ENCODE assay signal across 19 cellular contexts in the genomic region with DNA sequence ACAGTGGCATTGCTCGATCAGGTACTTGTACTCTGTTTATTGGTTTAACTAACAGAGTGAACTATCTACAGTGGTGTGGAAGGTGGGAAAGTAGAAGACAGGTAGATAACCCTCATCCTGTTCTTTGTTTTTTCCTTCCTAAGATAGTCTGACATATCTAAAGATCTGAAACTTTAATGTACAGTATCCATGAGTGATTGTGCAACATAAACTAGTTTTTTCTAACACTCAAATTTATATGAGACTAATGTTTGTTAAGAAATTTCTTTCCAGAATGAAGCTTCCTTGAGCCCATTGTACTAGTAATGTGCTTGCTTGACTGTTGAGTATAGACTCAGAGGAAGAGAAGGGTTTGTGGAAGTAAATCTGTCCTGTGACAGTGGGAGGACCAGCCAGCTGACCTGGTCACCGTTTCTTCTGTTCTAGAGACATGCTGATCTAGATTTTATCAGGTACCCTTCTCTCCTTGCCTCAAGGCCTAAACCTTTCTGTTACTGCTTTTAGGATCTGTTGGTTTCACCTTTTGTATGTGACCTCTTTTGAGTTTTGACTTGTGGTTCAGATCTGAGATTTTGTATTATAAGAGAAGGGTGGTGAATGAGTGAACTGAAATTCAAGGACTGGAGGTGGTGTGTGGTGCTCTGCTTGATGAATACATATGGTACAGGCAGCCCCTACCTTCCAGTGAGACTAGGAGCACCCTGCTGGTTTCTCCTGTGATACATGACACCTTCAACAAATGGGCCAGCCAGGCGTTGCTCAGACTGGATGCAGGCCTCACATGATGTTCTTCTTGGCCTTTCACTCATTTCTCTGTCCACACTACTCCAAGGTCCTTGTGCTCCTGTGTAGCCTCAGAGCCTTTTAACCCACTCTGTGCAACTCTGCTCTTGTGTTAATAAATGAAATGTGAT.
A peak's percentile ranks its signal among the peaks of the same experiment; 100 is the strongest.
DNase-seq lines count a peak whose midpoint lies in the region; ATAC-seq and TF ChIP-seq lines count a peak whose summit lies in the region.
"Had no signal": no experiment of that assay in that cellular context is flagged by ENCODE, and none has a peak within 500 bp of the region (broad histone marks: within the 10 kb centered on the region; RNA-seq: fewer than 3 reads in every experiment).

No MANE protein-coding gene starts in this region.

- intact Hi-C loops in right lobe of liver (cut with DNase I) = no loop called here
- intact Hi-C loops in dorsolateral prefrontal cortex (cut with DNase I) = no loop called here

- TF ChIP-seq POLR2A in right lobe of liver (IDR thresholded peaks at IDR 0.05) = no peak

- no peak overlapping the region for H3K4me3 ChIP-seq in GM23338
- H3K4me3 ChIP-seq in right lobe of liver = no peak overlapping the region
- no peak overlapping the region for H3K4me3 ChIP-seq in dorsolateral prefrontal cortex
- no peak overlapping the region for H3K4me3 ChIP-seq in osteoblast (ENCODE audit: insufficient read depth, low read length)
- H3K4me3 ChIP-seq: coronary artery, HAP-1, left lung had no signal

- H3K27ac ChIP-seq in GM23338 (ENCODE audit: low read depth) (no peak overlapping the region), right lobe of liver (no peak overlapping the region), dorsolateral prefrontal cortex (peak overlapping the region in 19 of 59 donors; percentile 5 to 83 (median 60)), osteoblast (ENCODE audit: low read depth, low read length) (no peak overlapping the region)
- H3K27ac ChIP-seq: coronary artery, left lung had no signal

- H3K79me2 ChIP-seq in GM23338 (replicated peaks; ENCODE audit: insufficient read depth) (no peaks in the 10 kb centered on the region), osteoblast (ENCODE audit: insufficient read depth, low read length) (peaks cover 3% of the 10 kb centered on the region)

- peaks cover 28% of the 10 kb centered on the region for H3K36me3 Mint-ChIP-seq in GM23338 (ENCODE audit: low read depth)
- peaks cover 82% of the 10 kb centered on the region for H3K36me3 Mint-ChIP-seq in activated T-helper 17 cell treated with anti-CD3 and anti-CD28 coated beads, Interleukin-2, amount 50 U/mL, for 72 hours (ENCODE audit: low read depth)

- H3K36me3 ChIP-seq in GM23338 (ENCODE audit: insufficient read depth) (no peaks in the 10 kb centered on the region), right lobe of liver (peaks cover 0 to 17% (median 7%) of the 10 kb centered on the region in 4 donors), osteoblast (ENCODE audit: insufficient read depth, low read length) (peaks cover 30% of the 10 kb centered on the region)
- H3K36me3 ChIP-seq: HAP-1 had no signal

- H3K27me3 Mint-ChIP-seq in GM23338 (ENCODE audit: insufficient read depth, low read depth, poor library complexity) = peaks cover 6% of the 10 kb centered on the region
- H3K27me3 Mint-ChIP-seq in activated T-helper 17 cell treated with anti-CD3 and anti-CD28 coated beads, Interleukin-2, amount 50 U/mL, for 72 hours = no peaks in the 10 kb centered on the region
- H3K27me3 Mint-ChIP-seq: activated CD4-positive, alpha-beta T cell treated with anti-CD3 and anti-CD28 coated beads, Interleukin-2, amount 10 ng/mL, durations not matched to agents 24 days and 14 days; stimulated activated naive CD8-positive, alpha-beta T cell treated with anti-CD3 and anti-CD28 coated beads, Interleukin-15, Interleukin-2, amounts not matched to agents 100 ng/mL and 50 ng/mL, for 24 hours had no signal

- H3K9me2 ChIP-seq in GM23338 (ENCODE audit: insufficient read depth) = no peaks in the 10 kb centered on the region; the same call in 1 of the 2 replicates

- H2AFZ ChIP-seq in GM23338 (no peak overlapping the region), osteoblast (ENCODE audit: low read length) (no peak overlapping the region)

- no peaks in the 10 kb centered on the region for H3F3A ChIP-seq in GM23338 (replicated peaks; ENCODE audit: low read depth)

- no peak overlapping the region for H3K4me3 Mint-ChIP-seq in GM23338
- H3K4me3 Mint-ChIP-seq in activated T-helper 17 cell treated with anti-CD3 and anti-CD28 coated beads, Interleukin-2, amount 50 U/mL, for 72 hours = no peak overlapping the region
- H3K4me3 Mint-ChIP-seq: activated CD4-positive, alpha-beta T cell treated with anti-CD3 and anti-CD28 coated beads, Interleukin-2, amount 10 ng/mL, durations not matched to agents 24 days and 14 days; CD8-positive, alpha-beta memory T cell; stimulated activated naive CD8-positive, alpha-beta T cell treated with anti-CD3 and anti-CD28 coated beads, Interleukin-15, Interleukin-2, amounts not matched to agents 100 ng/mL and 50 ng/mL, for 24 hours had no signal

- H3K9me3 ChIP-seq in right lobe of liver = no peaks in the 10 kb centered on the region
- H3K9me3 ChIP-seq in osteoblast (ENCODE audit: low read depth, low read length) = no peaks in the 10 kb centered on the region
- H3K9me3 ChIP-seq: HAP-1, left lung had no signal

- DNase-seq in ELF-1 (ENCODE audit: low read depth, low spot score) = peak; percentile 41
- DNase-seq in GM23338 (ENCODE audit: low spot score) = no peak
- DNase-seq in right lobe of liver = no peak
- no peak for DNase-seq in NCI-H1694 treated with DMSO at 0.1 percent for 48 hours (lab: John Stamatoyannopoulos, UW)
- no peak for DNase-seq in dorsolateral prefrontal cortex
- no peak for DNase-seq in osteoblast (ENCODE audit: insufficient read length, low spot score, missing footprints)
- DNase-seq: activated CD4-positive, alpha-beta T cell treated with anti-CD3 and anti-CD28 coated beads, Interleukin-2, amount 10 ng/mL, durations not matched to agents 24 days and 14 days; CD8-positive, alpha-beta memory T cell; left lung; NCI-H1092 treated with DMSO at 0.1 percent for 48 hours; NCI-H226; NK-92 treated with Interleukin-12 subunit alpha and Interleukin-12 subunit beta, amount 100 ng/mL, for 24 hours; RPMI8226; stimulated activated CD4-positive, alpha-beta T cell treated with anti-CD3 and anti-CD28 coated beads, Interleukin-1b, Interleukin-23, amount 100 ng/mL, for 48 hours had no signal

- H3K4me1 ChIP-seq in GM23338 (ENCODE audit: insufficient read depth) (no peaks in the 10 kb centered on the region), right lobe of liver (no peaks in the 10 kb centered on the region), osteoblast (ENCODE audit: insufficient read depth, low read length) (no peaks in the 10 kb centered on the region)
- H3K4me1 ChIP-seq: HAP-1, left lung had no signal

- H4K20me1 ChIP-seq in GM23338 (replicated peaks; ENCODE audit: insufficient read depth) = no peaks in the 10 kb centered on the region
- H4K20me1 ChIP-seq in osteoblast (ENCODE audit: insufficient read depth, low read length) = no peaks in the 10 kb centered on the region

- H3K4me1 Mint-ChIP-seq in GM23338 = peaks cover 20% of the 10 kb centered on the region
- peaks cover 2% of the 10 kb centered on the region for H3K4me1 Mint-ChIP-seq in activated T-helper 17 cell treated with anti-CD3 and anti-CD28 coated beads, Interleukin-2, amount 50 U/mL, for 72 hours
- H3K4me1 Mint-ChIP-seq: CD8-positive, alpha-beta memory T cell had no signal

- WGBS in right lobe of liver (ENCODE audit: insufficient coverage, low coverage, low lambda C conversion rate, missing lambda C conversion rate) = 72% methylated on average over 2 of the region's 3 CpGs

- H3K9me3 Mint-ChIP-seq in GM23338 = no peaks in the 10 kb centered on the region
- no peaks in the 10 kb centered on the region for H3K9me3 Mint-ChIP-seq in activated T-helper 17 cell treated with anti-CD3 and anti-CD28 coated beads, Interleukin-2, amount 50 U/mL, for 72 hours
- H3K9me3 Mint-ChIP-seq: activated CD4-positive, alpha-beta T cell treated with anti-CD3 and anti-CD28 coated beads, Interleukin-2, amount 10 ng/mL, durations not matched to agents 24 days and 14 days; activated naive CD4-positive, alpha-beta T cell treated with anti-CD3 and anti-CD28 coated beads, Interleukin-2, amount 50 U/mL, for 72 hours; CD8-positive, alpha-beta memory T cell; stimulated activated naive CD8-positive, alpha-beta T cell treated with anti-CD3 and anti-CD28 coated beads, Interleukin-15, Interleukin-2, amounts not matched to agents 100 ng/mL and 50 ng/mL, for 24 hours had no signal

- H3K27me3 ChIP-seq in GM23338 (ENCODE audit: insufficient read depth) (no peaks in the 10 kb centered on the region), right lobe of liver (no peaks in the 10 kb centered on the region), dorsolateral prefrontal cortex (no peaks in the 10 kb centered on the region), osteoblast (ENCODE audit: insufficient read depth, low read length) (no peaks in the 10 kb centered on the region)
- H3K27me3 ChIP-seq: left lung had no signal

- H3K4me2 ChIP-seq in GM23338 = no peak overlapping the region
- H3K4me2 ChIP-seq in osteoblast (ENCODE audit: insufficient read depth, low read length) = no peak overlapping the region

- H3K27ac Mint-ChIP-seq in GM23338 = peak overlapping the region; percentile 37; the same call in 1 of the 2 replicates
- H3K27ac Mint-ChIP-seq in activated T-helper 17 cell treated with anti-CD3 and anti-CD28 coated beads, Interleukin-2, amount 50 U/mL, for 72 hours = no peak overlapping the region
- H3K27ac Mint-ChIP-seq: activated CD4-positive, alpha-beta T cell treated with anti-CD3 and anti-CD28 coated beads, Interleukin-2, amount 10 ng/mL, durations not matched to agents 24 days and 14 days; stimulated activated naive CD8-positive, alpha-beta T cell treated with anti-CD3 and anti-CD28 coated beads, Interleukin-15, Interleukin-2, amounts not matched to agents 100 ng/mL and 50 ng/mL, for 24 hours had no signal

- ATAC-seq in GM23338 (peak; percentile 81), right lobe of liver (peak in 3 of 4 donors; percentile 11 to 34 (median 20))
- peak; percentile 63 for ATAC-seq in activated T-helper 17 cell treated with anti-CD3 and anti-CD28 coated beads, Interleukin-2, amount 50 U/mL, for 72 hours (replicated peaks)
- ATAC-seq: left lung had no signal

- TF ChIP-seq CTCF in GM23338 (conservative IDR thresholded peaks at IDR 0.05; ENCODE audit: low read depth in 2 of 2) (no peak), right lobe of liver (IDR thresholded peaks at IDR 0.05) (no peak), dorsolateral prefrontal cortex (IDR thresholded peaks at IDR 0.05 in 54 of 56, conservative IDR thresholded peaks at IDR 0.05 in 2 of 56; ENCODE audit: low read depth in 1 of 56, partially characterized antibody in 56 of 56) (no peak), osteoblast (IDR thresholded peaks at IDR 0.05; ENCODE audit: extremely low read depth, low read depth, low read length) (no peak)

TF ChIP-seq in GM23338, 12 proteins besides CTCF, POLR2A, EP300 and RAD21 (continues in another document):
- TF ChIP-seq CREB1 (CRISPR knock-in tag; IDR thresholded peaks at IDR 0.05; ENCODE audit: low read depth) = no peak
- TF ChIP-seq, protein P1, sequence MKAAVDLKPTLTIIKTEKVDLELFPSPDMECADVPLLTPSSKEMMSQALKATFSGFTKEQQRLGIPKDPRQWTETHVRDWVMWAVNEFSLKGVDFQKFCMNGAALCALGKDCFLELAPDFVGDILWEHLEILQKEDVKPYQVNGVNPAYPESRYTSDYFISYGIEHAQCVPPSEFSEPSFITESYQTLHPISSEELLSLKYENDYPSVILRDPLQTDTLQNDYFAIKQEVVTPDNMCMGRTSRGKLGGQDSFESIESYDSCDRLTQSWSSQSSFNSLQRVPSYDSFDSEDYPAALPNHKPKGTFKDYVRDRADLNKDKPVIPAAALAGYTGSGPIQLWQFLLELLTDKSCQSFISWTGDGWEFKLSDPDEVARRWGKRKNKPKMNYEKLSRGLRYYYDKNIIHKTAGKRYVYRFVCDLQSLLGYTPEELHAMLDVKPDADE (IDR thresholded peaks at IDR 0.05) = no peak

Comparison
In these comparisons a context has a peak if more than half of its experiments do, and no peak if none do; other contexts are left out.
1. ATAC-seq: peak in every context shown above with its lines; median percentile 81 in GM23338; 63 in activated T-helper 17 cell treated with anti-CD3 and anti-CD28 coated beads, Interleukin-2, amount 50 U/mL, for 72 hours; 20 in right lobe of liver.